In the genomic region with DNA sequence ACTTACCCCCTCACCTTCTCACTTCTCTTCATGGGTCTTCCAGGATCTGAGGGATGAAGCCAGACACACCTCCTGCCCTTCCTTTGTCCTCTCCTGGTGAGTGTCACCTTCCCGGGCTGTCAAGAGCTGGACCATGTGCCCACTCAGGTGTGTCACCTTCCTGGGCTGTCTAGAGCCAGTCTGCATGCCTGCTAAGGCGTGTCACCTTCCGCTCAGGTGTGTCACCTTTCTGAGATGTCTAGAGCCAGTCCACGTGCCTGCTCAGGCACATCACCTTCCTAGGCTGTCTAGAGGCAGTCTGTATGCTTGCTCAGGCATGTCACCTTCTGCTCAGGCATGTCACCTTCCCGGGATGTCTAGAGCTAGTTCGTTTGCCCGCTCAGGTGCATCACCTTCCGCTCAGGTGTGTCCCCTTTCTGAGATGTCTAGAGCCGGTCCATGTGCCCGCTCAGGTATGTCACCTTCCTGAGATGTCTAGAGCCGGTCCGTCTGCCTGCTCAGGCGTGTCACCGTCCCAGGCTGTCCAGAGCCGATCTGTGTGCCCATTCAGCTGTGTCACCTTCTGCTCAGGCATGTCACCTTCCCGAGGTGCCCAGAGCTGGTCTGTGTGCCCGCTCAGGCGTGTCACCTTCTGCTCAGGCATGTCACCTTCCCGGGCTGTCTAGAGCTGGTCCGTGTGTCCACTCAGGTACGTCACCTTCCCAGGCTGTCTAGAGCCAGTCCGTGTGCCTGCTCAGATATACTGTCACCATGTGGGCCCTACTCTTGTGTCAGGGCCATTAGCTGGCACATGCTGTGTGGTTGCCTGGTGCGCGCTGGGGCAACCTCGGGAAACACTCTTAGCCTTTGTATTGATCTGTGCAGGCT, we compare ENCODE assay signal across 1 cellular context.
TF ChIP-seq lines count a peak whose summit lies in the region.

No MANE protein-coding gene starts in this region.

TF ChIP-seq in H1, 55 proteins besides CTCF, POLR2A, EP300 and RAD21 (continued from another document):
- TF ChIP-seq, protein P1, sequence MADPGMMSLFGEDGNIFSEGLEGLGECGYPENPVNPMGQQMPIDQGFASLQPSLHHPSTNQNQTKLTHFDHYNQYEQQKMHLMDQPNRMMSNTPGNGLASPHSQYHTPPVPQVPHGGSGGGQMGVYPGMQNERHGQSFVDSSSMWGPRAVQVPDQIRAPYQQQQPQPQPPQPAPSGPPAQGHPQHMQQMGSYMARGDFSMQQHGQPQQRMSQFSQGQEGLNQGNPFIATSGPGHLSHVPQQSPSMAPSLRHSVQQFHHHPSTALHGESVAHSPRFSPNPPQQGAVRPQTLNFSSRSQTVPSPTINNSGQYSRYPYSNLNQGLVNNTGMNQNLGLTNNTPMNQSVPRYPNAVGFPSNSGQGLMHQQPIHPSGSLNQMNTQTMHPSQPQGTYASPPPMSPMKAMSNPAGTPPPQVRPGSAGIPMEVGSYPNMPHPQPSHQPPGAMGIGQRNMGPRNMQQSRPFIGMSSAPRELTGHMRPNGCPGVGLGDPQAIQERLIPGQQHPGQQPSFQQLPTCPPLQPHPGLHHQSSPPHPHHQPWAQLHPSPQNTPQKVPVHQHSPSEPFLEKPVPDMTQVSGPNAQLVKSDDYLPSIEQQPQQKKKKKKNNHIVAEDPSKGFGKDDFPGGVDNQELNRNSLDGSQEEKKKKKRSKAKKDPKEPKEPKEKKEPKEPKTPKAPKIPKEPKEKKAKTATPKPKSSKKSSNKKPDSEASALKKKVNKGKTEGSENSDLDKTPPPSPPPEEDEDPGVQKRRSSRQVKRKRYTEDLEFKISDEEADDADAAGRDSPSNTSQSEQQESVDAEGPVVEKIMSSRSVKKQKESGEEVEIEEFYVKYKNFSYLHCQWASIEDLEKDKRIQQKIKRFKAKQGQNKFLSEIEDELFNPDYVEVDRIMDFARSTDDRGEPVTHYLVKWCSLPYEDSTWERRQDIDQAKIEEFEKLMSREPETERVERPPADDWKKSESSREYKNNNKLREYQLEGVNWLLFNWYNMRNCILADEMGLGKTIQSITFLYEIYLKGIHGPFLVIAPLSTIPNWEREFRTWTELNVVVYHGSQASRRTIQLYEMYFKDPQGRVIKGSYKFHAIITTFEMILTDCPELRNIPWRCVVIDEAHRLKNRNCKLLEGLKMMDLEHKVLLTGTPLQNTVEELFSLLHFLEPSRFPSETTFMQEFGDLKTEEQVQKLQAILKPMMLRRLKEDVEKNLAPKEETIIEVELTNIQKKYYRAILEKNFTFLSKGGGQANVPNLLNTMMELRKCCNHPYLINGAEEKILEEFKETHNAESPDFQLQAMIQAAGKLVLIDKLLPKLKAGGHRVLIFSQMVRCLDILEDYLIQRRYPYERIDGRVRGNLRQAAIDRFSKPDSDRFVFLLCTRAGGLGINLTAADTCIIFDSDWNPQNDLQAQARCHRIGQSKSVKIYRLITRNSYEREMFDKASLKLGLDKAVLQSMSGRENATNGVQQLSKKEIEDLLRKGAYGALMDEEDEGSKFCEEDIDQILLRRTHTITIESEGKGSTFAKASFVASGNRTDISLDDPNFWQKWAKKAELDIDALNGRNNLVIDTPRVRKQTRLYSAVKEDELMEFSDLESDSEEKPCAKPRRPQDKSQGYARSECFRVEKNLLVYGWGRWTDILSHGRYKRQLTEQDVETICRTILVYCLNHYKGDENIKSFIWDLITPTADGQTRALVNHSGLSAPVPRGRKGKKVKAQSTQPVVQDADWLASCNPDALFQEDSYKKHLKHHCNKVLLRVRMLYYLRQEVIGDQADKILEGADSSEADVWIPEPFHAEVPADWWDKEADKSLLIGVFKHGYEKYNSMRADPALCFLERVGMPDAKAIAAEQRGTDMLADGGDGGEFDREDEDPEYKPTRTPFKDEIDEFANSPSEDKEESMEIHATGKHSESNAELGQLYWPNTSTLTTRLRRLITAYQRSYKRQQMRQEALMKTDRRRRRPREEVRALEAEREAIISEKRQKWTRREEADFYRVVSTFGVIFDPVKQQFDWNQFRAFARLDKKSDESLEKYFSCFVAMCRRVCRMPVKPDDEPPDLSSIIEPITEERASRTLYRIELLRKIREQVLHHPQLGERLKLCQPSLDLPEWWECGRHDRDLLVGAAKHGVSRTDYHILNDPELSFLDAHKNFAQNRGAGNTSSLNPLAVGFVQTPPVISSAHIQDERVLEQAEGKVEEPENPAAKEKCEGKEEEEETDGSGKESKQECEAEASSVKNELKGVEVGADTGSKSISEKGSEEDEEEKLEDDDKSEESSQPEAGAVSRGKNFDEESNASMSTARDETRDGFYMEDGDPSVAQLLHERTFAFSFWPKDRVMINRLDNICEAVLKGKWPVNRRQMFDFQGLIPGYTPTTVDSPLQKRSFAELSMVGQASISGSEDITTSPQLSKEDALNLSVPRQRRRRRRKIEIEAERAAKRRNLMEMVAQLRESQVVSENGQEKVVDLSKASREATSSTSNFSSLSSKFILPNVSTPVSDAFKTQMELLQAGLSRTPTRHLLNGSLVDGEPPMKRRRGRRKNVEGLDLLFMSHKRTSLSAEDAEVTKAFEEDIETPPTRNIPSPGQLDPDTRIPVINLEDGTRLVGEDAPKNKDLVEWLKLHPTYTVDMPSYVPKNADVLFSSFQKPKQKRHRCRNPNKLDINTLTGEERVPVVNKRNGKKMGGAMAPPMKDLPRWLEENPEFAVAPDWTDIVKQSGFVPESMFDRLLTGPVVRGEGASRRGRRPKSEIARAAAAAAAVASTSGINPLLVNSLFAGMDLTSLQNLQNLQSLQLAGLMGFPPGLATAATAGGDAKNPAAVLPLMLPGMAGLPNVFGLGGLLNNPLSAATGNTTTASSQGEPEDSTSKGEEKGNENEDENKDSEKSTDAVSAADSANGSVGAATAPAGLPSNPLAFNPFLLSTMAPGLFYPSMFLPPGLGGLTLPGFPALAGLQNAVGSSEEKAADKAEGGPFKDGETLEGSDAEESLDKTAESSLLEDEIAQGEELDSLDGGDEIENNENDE (IDR thresholded peaks at IDR 0.05; ENCODE audit: insufficient replicate concordance, low read length), result no peak
- TF ChIP-seq, protein P2, sequence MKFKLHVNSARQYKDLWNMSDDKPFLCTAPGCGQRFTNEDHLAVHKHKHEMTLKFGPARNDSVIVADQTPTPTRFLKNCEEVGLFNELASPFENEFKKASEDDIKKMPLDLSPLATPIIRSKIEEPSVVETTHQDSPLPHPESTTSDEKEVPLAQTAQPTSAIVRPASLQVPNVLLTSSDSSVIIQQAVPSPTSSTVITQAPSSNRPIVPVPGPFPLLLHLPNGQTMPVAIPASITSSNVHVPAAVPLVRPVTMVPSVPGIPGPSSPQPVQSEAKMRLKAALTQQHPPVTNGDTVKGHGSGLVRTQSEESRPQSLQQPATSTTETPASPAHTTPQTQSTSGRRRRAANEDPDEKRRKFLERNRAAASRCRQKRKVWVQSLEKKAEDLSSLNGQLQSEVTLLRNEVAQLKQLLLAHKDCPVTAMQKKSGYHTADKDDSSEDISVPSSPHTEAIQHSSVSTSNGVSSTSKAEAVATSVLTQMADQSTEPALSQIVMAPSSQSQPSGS (IDR thresholded peaks at IDR 0.05; ENCODE audit: low read length), result no peak
- TF ChIP-seq TAF7 (optimal IDR thresholded peaks at IDR 0.05; ENCODE audit: borderline replicate concordance, low read depth, low read length) (no peak), MAFK (IDR thresholded peaks at IDR 0.05; ENCODE audit: low read depth, low read length) (no peak)
